In genomic region chr4:133150643-133151300, GRCh38 we compare ENCODE assay signal across 8 cellular contexts. TPM values are rescaled to one million over a fixed set of nuclear protein-coding genes. Genes with fewer than 3 reads are reported as not detected.
DNase-seq lines count a peak whose midpoint lies in the region; ATAC-seq and TF ChIP-seq lines count a peak whose summit lies in the region.

No MANE protein-coding gene starts in this region.

- H2AFZ ChIP-seq in ACC112 (ENCODE audit: low read length, unreplicated experiment) (no peak overlapping the region), neuron (ENCODE audit: low read depth, low read length) (no peak overlapping the region)

- no peak overlapping the region for H3K27ac ChIP-seq in ACC112 (ENCODE audit: low read depth, low read length)
- no peak overlapping the region for H3K27ac ChIP-seq in endodermal cell (ENCODE audit: low read depth, low read length)

- no peaks in the 10 kb centered on the region for H3K79me2 ChIP-seq in ACC112 (ENCODE audit: control insufficient read depth, insufficient read depth, low read length, unreplicated experiment)

- no peaks in the 10 kb centered on the region for H3K36me3 ChIP-seq in ACC112 (ENCODE audit: insufficient read depth, low read length)
- H3K36me3 ChIP-seq in endodermal cell (ENCODE audit: control insufficient read depth, insufficient read depth, low read length), result peaks cover 13% of the 10 kb centered on the region
- no peaks in the 10 kb centered on the region for H3K36me3 ChIP-seq in neuron (ENCODE audit: insufficient read depth, low read length)

- 0 to 1% methylated on average over 16 to 51 of the region's 51 CpGs for WGBS in endodermal cell (ENCODE audit: insufficient coverage in 1 of 2, insufficient read length in 1 of 2), 2 experiments

- peak overlapping the region; percentile 73 for H3K9ac ChIP-seq in endodermal cell (ENCODE audit: extremely low read depth, low read length, poor library complexity, severe bottlenecking)

- TF ChIP-seq CTCF in endodermal cell (conservative IDR thresholded peaks at IDR 0.05), result no peak

- DNase-seq in HK-2 (ENCODE audit: unreplicated experiment), result peak; percentile 47
- DNase-seq in endodermal cell, result peak; percentile 80
- no peak for DNase-seq in NK-92 (lab: John Stamatoyannopoulos, UW; ENCODE audit: unreplicated experiment)
- DNase-seq in activated CD4-positive, CD25-positive, alpha-beta regulatory T cell (lab: John Stamatoyannopoulos, UW), result no peak
- no peak for DNase-seq in activated naive CD4-positive, alpha-beta T cell treated with anti-CD3 and anti-CD28 coated beads for 36 hours

- H3K4me1 Mint-ChIP-seq in endodermal cell, result peaks cover 27% of the 10 kb centered on the region
- H3K4me1 Mint-ChIP-seq in activated naive CD4-positive, alpha-beta T cell treated with anti-CD3 and anti-CD28 coated beads for 36 hours (ENCODE audit: low read depth), result peaks cover 15% of the 10 kb centered on the region

- no peak for ATAC-seq in GM21447 (IDR thresholded peaks at IDR 0.05; ENCODE audit: unreplicated experiment)

- H3K27me3 ChIP-seq in ACC112 (ENCODE audit: insufficient read depth, low read length) (peaks cover 90% of the 10 kb centered on the region), endodermal cell (ENCODE audit: control insufficient read depth, insufficient read depth, low read length, poor library complexity, severe bottlenecking) (peaks cover 6% of the 10 kb centered on the region), neuron (ENCODE audit: insufficient read depth, low read length) (no peaks in the 10 kb centered on the region)

- H3K9me3 Mint-ChIP-seq in endodermal cell, result no peaks in the 10 kb centered on the region
- H3K9me3 Mint-ChIP-seq in activated naive CD4-positive, alpha-beta T cell treated with anti-CD3 and anti-CD28 coated beads for 36 hours, result no peaks in the 10 kb centered on the region

- CTCF ChIA-PET in activated naive CD4-positive, alpha-beta T cell treated with anti-CD3 and anti-CD28 coated beads for 36 hours (lab: Charles Lee), result interaction anchor here (0.6 kb wide), 1 partner anchor 107 kb away, joined by 4 read pairs; no protein-coding TSS in a partner anchor

- peaks cover 3% of the 10 kb centered on the region for H3K4me1 ChIP-seq in ACC112 (ENCODE audit: control insufficient read depth, insufficient read depth, low read length, unreplicated experiment)
- H3K4me1 ChIP-seq in endodermal cell (ENCODE audit: control insufficient read depth, insufficient read depth, low read length), result no peaks in the 10 kb centered on the region
- peaks cover 7% of the 10 kb centered on the region for H3K4me1 ChIP-seq in neuron (ENCODE audit: insufficient read depth, low read length)

- peaks cover 13% of the 10 kb centered on the region for H3K27me3 Mint-ChIP-seq in endodermal cell (ENCODE audit: insufficient read depth)
- H3K27me3 Mint-ChIP-seq in activated naive CD4-positive, alpha-beta T cell treated with anti-CD3 and anti-CD28 coated beads for 36 hours (ENCODE audit: low read depth), result peaks cover 77% of the 10 kb centered on the region

- H3K36me3 Mint-ChIP-seq in endodermal cell (ENCODE audit: low read depth), result peaks cover 20% of the 10 kb centered on the region
- H3K36me3 Mint-ChIP-seq in activated naive CD4-positive, alpha-beta T cell treated with anti-CD3 and anti-CD28 coated beads for 36 hours (ENCODE audit: low read depth), result peaks cover 3% of the 10 kb centered on the region

- H3K27ac Mint-ChIP-seq in endodermal cell, result peak overlapping the region; percentile 92
- H3K27ac Mint-ChIP-seq in activated naive CD4-positive, alpha-beta T cell treated with anti-CD3 and anti-CD28 coated beads for 36 hours, result no peak overlapping the region

- no peaks in the 10 kb centered on the region for H3K9me3 ChIP-seq in endodermal cell (ENCODE audit: control insufficient read depth, low read length)
- H3K9me3 ChIP-seq in neuron (ENCODE audit: low read length), result no peaks in the 10 kb centered on the region

- peak overlapping the region; percentile 97 for H3K4me3 Mint-ChIP-seq in endodermal cell
- H3K4me3 Mint-ChIP-seq in activated naive CD4-positive, alpha-beta T cell treated with anti-CD3 and anti-CD28 coated beads for 36 hours, result no peak overlapping the region

- 0 out of 2 replicates have a peak overlapping the region, but pooled peaks have one; percentile 64 for H3K4me3 ChIP-seq in ACC112 (ENCODE audit: low read depth, low read length)
- peak overlapping the region; percentile 98 for H3K4me3 ChIP-seq in endodermal cell (ENCODE audit: low read length)
- peak overlapping the region; percentile 54 for H3K4me3 ChIP-seq in neuron (ENCODE audit: low read length)

- intact Hi-C loops in activated naive CD4-positive, alpha-beta T cell treated with anti-CD3 and anti-CD28 coated beads for 36 hours (cut with micrococcal nuclease), result no loop called here

RNA-seq across cellular contexts. Expression of gene PCDH10, which starts 1.7 kb away (rescaled TPM):
- total RNA-seq in endodermal cell, result 100 to 1,000 TPM; 111 to 139 TPM
- polyA plus RNA-seq in endodermal cell (2013, experiment 1 of 2), result 23.0 TPM
- polyA plus RNA-seq in endodermal cell (2013, experiment 2 of 2), result 23.3 TPM
- total RNA-seq in activated naive CD4-positive, alpha-beta T cell treated with anti-CD3 and anti-CD28 coated beads for 36 hours, result not detected

Comparison
In these comparisons a context has a peak if more than half of its experiments do, and no peak if none do; other contexts are left out.
1. DNase-seq: peak in HK-2 (single experiment) and endodermal cell (single experiment); none in NK-92 (single experiment), activated CD4-positive, CD25-positive, alpha-beta regulatory T cell (0 of 4) and activated naive CD4-positive, alpha-beta T cell treated with anti-CD3 and anti-CD28 coated beads for 36 hours (single experiment).
2. RNA of gene PCDH10, which starts 1.7 kb away (total RNA-seq): 111 to 139 TPM in endodermal cell; not detected in activated naive CD4-positive, alpha-beta T cell treated with anti-CD3 and anti-CD28 coated beads for 36 hours; every median in the first group is over 100 times any median in the second.
3. Peak in every context shown above with its lines, with median percentiles within 50 percentile points of each other: H3K4me3 ChIP-seq.